Comparison of ENCODE assay signal across 13 cellular contexts in genomic region chr15:38562278-38562677, GRCh38. TPM values are rescaled to one million over a fixed set of nuclear protein-coding genes. Genes with fewer than 3 reads are reported as not detected.
DNase-seq lines count a peak whose midpoint lies in the region; ATAC-seq, FAIRE-seq and TF ChIP-seq lines count a peak whose summit lies in the region.
"Had no signal": no experiment of that assay in that cellular context is flagged by ENCODE, and none has a peak within 500 bp of the region (broad histone marks: within the 10 kb centered on the region; RNA-seq: fewer than 3 reads in every experiment).

No MANE protein-coding gene starts in this region.

- no peak for TF ChIP-seq RAD21 in K562 (CRISPR knock-in tag; conservative IDR thresholded peaks at IDR 0.05 in 1 of 2, IDR thresholded peaks at IDR 0.05 in 1 of 2)

- H3K9me3 ChIP-seq in OCI-LY1 (ENCODE audit: low read length) (no peaks in the 10 kb centered on the region), K562 (replicated peaks; ENCODE audit: control insufficient read depth, insufficient read depth, low read depth, low read length) (no peaks in the 10 kb centered on the region), gastrocnemius medialis (no peaks in the 10 kb centered on the region)
- H3K9me3 ChIP-seq: Peyer's patch, vagina had no signal

- peak overlapping the region; percentile 96 for H3K4me3 Mint-ChIP-seq in activated naive CD4-positive, alpha-beta T cell treated with anti-CD3 and anti-CD28 coated beads, Interleukin-2, amount 50 U/mL, for 24 hours

- peaks cover 82% of the 10 kb centered on the region for H3K4me1 Mint-ChIP-seq in activated naive CD4-positive, alpha-beta T cell treated with anti-CD3 and anti-CD28 coated beads, Interleukin-2, amount 50 U/mL, for 24 hours

- no peaks in the 10 kb centered on the region for H3K9me1 ChIP-seq in K562 (ENCODE audit: control insufficient read depth, insufficient read depth, low read length)

- H3K4me1 ChIP-seq in OCI-LY1 (ENCODE audit: insufficient read depth, low read length, severe bottlenecking) (peaks cover 28% of the 10 kb centered on the region), K562 (replicated peaks in 1 of 2; ENCODE audit: control insufficient read depth in 2 of 2, insufficient read depth in 2 of 2, low read length in 2 of 2) (peaks cover 5 to 16% of the 10 kb centered on the region in 2 experiments; a peak in 3 of 5 replicates), gastrocnemius medialis (peaks cover 0 to 2% of the 10 kb centered on the region in 2 donors)

- no peaks in the 10 kb centered on the region for H4K20me1 ChIP-seq in OCI-LY1 (ENCODE audit: insufficient read depth, low read length)
- no peaks in the 10 kb centered on the region for H4K20me1 ChIP-seq in K562 (replicated peaks; ENCODE audit: control insufficient read depth, insufficient read depth, low read length)

- H3K4me2 ChIP-seq in OCI-LY1 (ENCODE audit: low read length) (peak overlapping the region; percentile 97), K562 (ENCODE audit: insufficient read depth, low read length) (no peak overlapping the region)

- H3K27ac Mint-ChIP-seq in activated naive CD4-positive, alpha-beta T cell treated with anti-CD3 and anti-CD28 coated beads, Interleukin-2, amount 50 U/mL, for 24 hours = peak overlapping the region; percentile 98

- H3K27me3 Mint-ChIP-seq in activated naive CD4-positive, alpha-beta T cell treated with anti-CD3 and anti-CD28 coated beads, Interleukin-2, amount 50 U/mL, for 24 hours = no peaks in the 10 kb centered on the region

- intact Hi-C loops in K562 (cut with micrococcal nuclease) = loop anchor here (5.0 to 10.0 kb wide), 2 partner anchors 87 to 120 kb away; no protein-coding TSS in a partner anchor
- intact Hi-C loops in gastrocnemius medialis (cut with DNase I; ENCODE audit: low total_unique reads) = loop anchor here (10.0 kb wide), 1 partner anchor 123 kb away; no protein-coding TSS in a partner anchor
- intact Hi-C loops in head of caudate nucleus (cut with DNase I) = loop anchor here (5.0 kb wide), 1 partner anchor 120 kb away; no protein-coding TSS in a partner anchor

- no peaks in the 10 kb centered on the region for H3K9me3 Mint-ChIP-seq in activated naive CD4-positive, alpha-beta T cell treated with anti-CD3 and anti-CD28 coated beads, Interleukin-2, amount 50 U/mL, for 24 hours

- ATAC-seq in K562 (0 out of 3 replicates have a peak, but pooled peaks have one; percentile 7), gastrocnemius medialis (no peak)

- TF ChIP-seq POLR2A in K562 (conservative IDR thresholded peaks at IDR 0.05) (no peak), gastrocnemius medialis (IDR thresholded peaks at IDR 0.05) (no peak)

- POLR2A ChIA-PET in K562 (lab: Yijun Ruan, JAX) = no interaction called here

- H3K27ac ChIP-seq in OCI-LY1 (ENCODE audit: low read depth, low read length, poor library complexity, severe bottlenecking) = no peak overlapping the region
- no peak overlapping the region for H3K27ac ChIP-seq in K562 (ENCODE audit: extremely low read depth, low read depth, low read length)
- H3K27ac ChIP-seq in gastrocnemius medialis = no peak overlapping the region
- H3K27ac ChIP-seq: vagina had no signal

- no TSS peak for BruUV-seq in K562 (replicated peaks; lab: Mats Ljungman, UMichigan)

- WGBS in K562 (ENCODE audit: insufficient coverage, low coverage, missing lambda C conversion rate) = 18% methylated on average over 3 of the region's 3 CpGs

- CTCF ChIA-PET in K562 (lab: Yijun Ruan, JAX; ENCODE audit: low intra/inter-chr PET ratio) = no interaction called here

- H3K27me3 ChIP-seq in OCI-LY1 (ENCODE audit: insufficient read depth, low read length) (no peaks in the 10 kb centered on the region), K562 (ENCODE audit: control insufficient read depth in 2 of 2, insufficient read depth in 2 of 2, low read length in 2 of 2) (peaks cover 7 to 17% of the 10 kb centered on the region in 2 experiments; a peak in 4 of 5 replicates), gastrocnemius medialis (peaks cover 0 to 16% (median 6%) of the 10 kb centered on the region in 3 donors)
- H3K27me3 ChIP-seq: vagina had no signal

- no peaks in the 10 kb centered on the region for H3K9me2 ChIP-seq in OCI-LY1 (ENCODE audit: low read depth, low read length)

- H3K36me3 Mint-ChIP-seq in activated naive CD4-positive, alpha-beta T cell treated with anti-CD3 and anti-CD28 coated beads, Interleukin-2, amount 50 U/mL, for 24 hours = peaks cover 19% of the 10 kb centered on the region

- H3K36me3 ChIP-seq in OCI-LY1 (ENCODE audit: insufficient read depth, low read length) = peaks cover 24% of the 10 kb centered on the region
- no peaks in the 10 kb centered on the region for H3K36me3 ChIP-seq in K562 (ENCODE audit: control insufficient read depth, insufficient read depth, low read length)
- H3K36me3 ChIP-seq in gastrocnemius medialis = no peaks in the 10 kb centered on the region
- H3K36me3 ChIP-seq: Peyer's patch, vagina had no signal

- H3K9ac ChIP-seq in OCI-LY1 (ENCODE audit: low read length) (peak overlapping the region; percentile 83), K562 (ENCODE audit: insufficient read depth in 1 of 2, low read depth in 2 of 2, low read length in 2 of 2) (no peak overlapping the region)

- H2AFZ ChIP-seq in OCI-LY1 (ENCODE audit: low read length) (no peak overlapping the region), K562 (ENCODE audit: low read depth, low read length) (no peak overlapping the region)

- no peaks in the 10 kb centered on the region; the same call in 1 of the 2 replicates for H3K79me2 ChIP-seq in OCI-LY1 (ENCODE audit: insufficient read depth, low read length)
- no peaks in the 10 kb centered on the region for H3K79me2 ChIP-seq in K562 (ENCODE audit: control insufficient read depth, insufficient read depth, low read length)

- DNase-seq in activated naive CD4-positive, alpha-beta T cell treated with Interleukin-2 at 50 U/mL for 16 hours = no peak
- DNase-seq in K562 (ENCODE audit: extremely low read depth in 1 of 4, low spot score in 3 of 4) (no peak), gastrocnemius medialis (no peak), RCC 7860 (ENCODE audit: low spot score) (no peak), NCI-H748 (lab: John Stamatoyannopoulos, UW; ENCODE audit: unreplicated experiment) (no peak), head of caudate nucleus (no peak)
- DNase-seq: DMS79 treated with DMSO at 0.1 percent for 48 hours, MV-4-11, NCI-H345, Peyer's patch had no signal

- TF ChIP-seq CTCF in OCI-LY1 (IDR thresholded peaks at IDR 0.05; ENCODE audit: low read length) = peak; percentile 17; the same call in 1 of the 2 replicates
- no peak for TF ChIP-seq CTCF in K562 (IDR thresholded peaks at IDR 0.05 in 2 of 3, conservative IDR thresholded peaks at IDR 0.05 in 1 of 3; ENCODE audit: insufficient read depth in 2 of 3, low read depth in 1 of 3, low read length in 3 of 3)
- no peak for TF ChIP-seq CTCF in gastrocnemius medialis (IDR thresholded peaks at IDR 0.05 in 4 of 5, conservative IDR thresholded peaks at IDR 0.05 in 1 of 5)

- in situ Hi-C loops in K562 (cut with MboI) = loop anchor here (10.0 kb wide), 1 partner anchor 133 kb away; no protein-coding TSS in a partner anchor
- in situ Hi-C loops in gastrocnemius medialis (cut with MboI; ENCODE audit: low sequenced_read_pairs in 4 of 4) = loop anchor here in 1 of 4 donors (10.0 kb wide), 1 partner anchor 123 kb away; no protein-coding TSS in a partner anchor

- no peak for FAIRE-seq in K562 (lab: Jason Lieb, UNC)
- FAIRE-seq in RCC 7860 (lab: Jason Lieb, UNC) = no peak

- peak overlapping the region; percentile 81 for H3K4me3 ChIP-seq in OCI-LY1 (ENCODE audit: low read depth, low read length, poor library complexity, severe bottlenecking)
- no peak overlapping the region for H3K4me3 ChIP-seq in K562
- no peak overlapping the region for H3K4me3 ChIP-seq in gastrocnemius medialis
- H3K4me3 ChIP-seq: vagina had no signal

- peaks cover 3% of the 10 kb centered on the region; the same call in 1 of the 2 replicates for H3F3A ChIP-seq in OCI-LY1 (ENCODE audit: insufficient read depth, low read length)

- TF ChIP-seq EP300 in K562 (IDR thresholded peaks at IDR 0.05; ENCODE audit: low read length) = no peak

TF ChIP-seq in K562, 482 proteins besides CTCF, POLR2A, EP300 and RAD21 (continues in another document):
- TF ChIP-seq ILK (tag; IDR thresholded peaks at IDR 0.05; ENCODE audit: borderline replicate concordance, low read depth) = no peak
- TF ChIP-seq, protein P1, sequence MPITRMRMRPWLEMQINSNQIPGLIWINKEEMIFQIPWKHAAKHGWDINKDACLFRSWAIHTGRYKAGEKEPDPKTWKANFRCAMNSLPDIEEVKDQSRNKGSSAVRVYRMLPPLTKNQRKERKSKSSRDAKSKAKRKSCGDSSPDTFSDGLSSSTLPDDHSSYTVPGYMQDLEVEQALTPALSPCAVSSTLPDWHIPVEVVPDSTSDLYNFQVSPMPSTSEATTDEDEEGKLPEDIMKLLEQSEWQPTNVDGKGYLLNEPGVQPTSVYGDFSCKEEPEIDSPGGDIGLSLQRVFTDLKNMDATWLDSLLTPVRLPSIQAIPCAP (CRISPR knock-in tag; IDR thresholded peaks at IDR 0.05; ENCODE audit: borderline replicate concordance) = no peak

RNA-seq across cellular contexts. Expression of gene RASGRP1, which starts 2.3 kb away (rescaled TPM):
- 0.49 and 1.2 TPM in 2 replicates for total RNA-seq in K562 (2011; cell fraction: chromatin; rRNA removed; ENCODE audit: low replicate concordance)
- 0.33 and 0.39 TPM in 2 replicates for total RNA-seq in K562 (2011; cell fraction: nucleolus; rRNA removed)
- 0.88 and 0.92 TPM in 2 replicates for total RNA-seq in K562 (2011; cell fraction: nucleoplasm; rRNA removed)
- total RNA-seq in K562 (2014; rRNA removed) = 0.23 and 0.49 TPM in 2 replicates
- total RNA-seq in K562 (2014; rRNA removed; fragmentation: Illumina TruSeq; extraction: Trizol) = 0.44 and 0.54 TPM in 2 replicates
- total RNA-seq in K562 (2015; rRNA removed; fragmentation: Illumina TruSeq; extraction: Trizol) = 0.26 and 0.33 TPM in 2 replicates
- 0.31 and 0.51 TPM in 2 replicates for total RNA-seq in K562 (2021)
- 0.12 and 0.38 TPM in 2 replicates for polyA plus RNA-seq in K562 (2011; rRNA removed)
- polyA plus RNA-seq in K562 (2011; cell fraction: cytosol; rRNA removed) = 0.12 and 0.19 TPM in 2 replicates
- polyA plus RNA-seq in K562 (2011; cell fraction: nucleus; rRNA removed) = 0.37 and 0.51 TPM in 2 replicates
- polyA plus RNA-seq in K562 (2012) = 0.35 and 1.2 TPM in 2 replicates
- 0.30 and 0.60 TPM in 2 replicates for polyA plus RNA-seq in K562 (2014; fragmentation: Illumina TruSeq; extraction: Trizol)
- polyA plus RNA-seq in K562 (2014; fragmentation: Nextera tagmentation; extraction: Ambion mirVana) = under 1 TPM; 0.14 to 0.17 TPM
- 0.27 and 0.72 TPM in 2 replicates for polyA plus RNA-seq in K562 (2014; rRNA removed)
- polyA minus RNA-seq in K562 (2011; rRNA and poly(A)+ RNA removed) = 0.21 and 0.24 TPM in 2 replicates
- not detected in 2 replicates for polyA minus RNA-seq in K562 (2011; cell fraction: cytosol; rRNA and poly(A)+ RNA removed)
- polyA minus RNA-seq in K562 (2011; cell fraction: nucleus; rRNA and poly(A)+ RNA removed) = 0.22 and 0.27 TPM in 2 replicates
- under 1 TPM in 2 of 4 donors, not detected in 2; 0.44 to 0.85 TPM for total RNA-seq in gastrocnemius medialis
